ENCODE assay signal across 1 cellular context in genomic region chr10:59906417-59907202, GRCh38.
TF ChIP-seq lines count a peak whose summit lies in the region.

CCDC6 (minus strand) TSS chr10:59906556; CDS start chr10:59906424, 132 bp downstream.

TF ChIP-seq in K562, 482 proteins besides CTCF, POLR2A, EP300 and RAD21 (continued from another document and continues in another):
- TF ChIP-seq TFAP4 (CRISPR knock-in tag; IDR thresholded peaks at IDR 0.05; ENCODE audit: borderline replicate concordance) = peak; percentile 88
- peak; percentile 86 for TF ChIP-seq HNRNPLL (IDR thresholded peaks at IDR 0.05; ENCODE audit: low read depth, low read length, poor library complexity, severe bottlenecking)
- TF ChIP-seq ELF1 (tag; IDR thresholded peaks at IDR 0.05) = peak; percentile 69; the same call in 1 of the 2 replicates
- TF ChIP-seq SOX6 (IDR thresholded peaks at IDR 0.05) = no peak; the same call in none of the 2 replicates
- TF ChIP-seq GMEB1 (CRISPR knock-in tag; IDR thresholded peaks at IDR 0.05) = no peak
- TF ChIP-seq GTF2F1 (IDR thresholded peaks at IDR 0.05; ENCODE audit: low read depth, low read length) = peak; percentile 21; the same call in 1 of the 2 replicates
- peak; percentile 95 for TF ChIP-seq ZNF592 (IDR thresholded peaks at IDR 0.05)
- no peak for TF ChIP-seq TSC22D4 (tag; IDR thresholded peaks at IDR 0.05)
- no peak for TF ChIP-seq ELK3 (CRISPR knock-in tag; IDR thresholded peaks at IDR 0.05)
- TF ChIP-seq ZC3H11A (IDR thresholded peaks at IDR 0.05; ENCODE audit: low read depth, low read length) = no peak
- TF ChIP-seq TRIM28 (IDR thresholded peaks at IDR 0.05) = no peak
- TF ChIP-seq REST (CRISPR knock-in tag; IDR thresholded peaks at IDR 0.05; ENCODE audit: low read depth) = peak; percentile 53; the same call in 1 of the 2 replicates
- TF ChIP-seq ZNF274 (IDR thresholded peaks at IDR 0.05; ENCODE audit: borderline replicate concordance, low read depth, low read length) = no peak
- TF ChIP-seq HMGXB4 (CRISPR knock-in tag; IDR thresholded peaks at IDR 0.05) = peak; percentile 76
- peak in 1 of 2 experiments; percentile 66; a peak in 2 of 4 replicates for TF ChIP-seq SRF (CRISPR knock-in tag; IDR thresholded peaks at IDR 0.05)
- no peak for TF ChIP-seq ZC3H4 (CRISPR knock-in tag; IDR thresholded peaks at IDR 0.05; ENCODE audit: borderline replicate concordance)
- TF ChIP-seq RB1 (IDR thresholded peaks at IDR 0.05; ENCODE audit: low read depth) = peak; percentile 81
- no peak for TF ChIP-seq ZNF717 (CRISPR knock-in tag; IDR thresholded peaks at IDR 0.05)
- TF ChIP-seq MCM5 (IDR thresholded peaks at IDR 0.05; ENCODE audit: low read depth) = no peak
- no peak for TF ChIP-seq SETDB1 (IDR thresholded peaks at IDR 0.05; ENCODE audit: low read length)
- peak; percentile 73; the same call in 1 of the 2 replicates for TF ChIP-seq ZNF589 (CRISPR knock-in tag; IDR thresholded peaks at IDR 0.05; ENCODE audit: low read depth)
- TF ChIP-seq KLF1 (tag; IDR thresholded peaks at IDR 0.05) = peak; percentile 44; the same call in 1 of the 2 replicates
- TF ChIP-seq, protein P1, sequence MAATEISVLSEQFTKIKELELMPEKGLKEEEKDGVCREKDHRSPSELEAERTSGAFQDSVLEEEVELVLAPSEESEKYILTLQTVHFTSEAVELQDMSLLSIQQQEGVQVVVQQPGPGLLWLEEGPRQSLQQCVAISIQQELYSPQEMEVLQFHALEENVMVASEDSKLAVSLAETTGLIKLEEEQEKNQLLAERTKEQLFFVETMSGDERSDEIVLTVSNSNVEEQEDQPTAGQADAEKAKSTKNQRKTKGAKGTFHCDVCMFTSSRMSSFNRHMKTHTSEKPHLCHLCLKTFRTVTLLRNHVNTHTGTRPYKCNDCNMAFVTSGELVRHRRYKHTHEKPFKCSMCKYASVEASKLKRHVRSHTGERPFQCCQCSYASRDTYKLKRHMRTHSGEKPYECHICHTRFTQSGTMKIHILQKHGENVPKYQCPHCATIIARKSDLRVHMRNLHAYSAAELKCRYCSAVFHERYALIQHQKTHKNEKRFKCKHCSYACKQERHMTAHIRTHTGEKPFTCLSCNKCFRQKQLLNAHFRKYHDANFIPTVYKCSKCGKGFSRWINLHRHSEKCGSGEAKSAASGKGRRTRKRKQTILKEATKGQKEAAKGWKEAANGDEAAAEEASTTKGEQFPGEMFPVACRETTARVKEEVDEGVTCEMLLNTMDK (IDR thresholded peaks at IDR 0.05; ENCODE audit: borderline replicate concordance, insufficient read depth, low read depth, low read length, poor library complexity, severe bottlenecking) = peak; percentile 64
- TF ChIP-seq, protein P2, sequence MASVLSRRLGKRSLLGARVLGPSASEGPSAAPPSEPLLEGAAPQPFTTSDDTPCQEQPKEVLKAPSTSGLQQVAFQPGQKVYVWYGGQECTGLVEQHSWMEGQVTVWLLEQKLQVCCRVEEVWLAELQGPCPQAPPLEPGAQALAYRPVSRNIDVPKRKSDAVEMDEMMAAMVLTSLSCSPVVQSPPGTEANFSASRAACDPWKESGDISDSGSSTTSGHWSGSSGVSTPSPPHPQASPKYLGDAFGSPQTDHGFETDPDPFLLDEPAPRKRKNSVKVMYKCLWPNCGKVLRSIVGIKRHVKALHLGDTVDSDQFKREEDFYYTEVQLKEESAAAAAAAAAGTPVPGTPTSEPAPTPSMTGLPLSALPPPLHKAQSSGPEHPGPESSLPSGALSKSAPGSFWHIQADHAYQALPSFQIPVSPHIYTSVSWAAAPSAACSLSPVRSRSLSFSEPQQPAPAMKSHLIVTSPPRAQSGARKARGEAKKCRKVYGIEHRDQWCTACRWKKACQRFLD (CRISPR knock-in tag; IDR thresholded peaks at IDR 0.05) = peak; percentile 64
- peak; percentile 69; the same call in 1 of the 2 replicates for TF ChIP-seq MECOM (CRISPR knock-in tag; IDR thresholded peaks at IDR 0.05)
- TF ChIP-seq POLR3G (IDR thresholded peaks at IDR 0.05; ENCODE audit: extremely low read depth, insufficient read length, insufficient replicate concordance) = no peak
- TF ChIP-seq TCF3 (CRISPR knock-in tag; IDR thresholded peaks at IDR 0.05) = peak; percentile 36
- TF ChIP-seq ETS2 (tag; IDR thresholded peaks at IDR 0.05; ENCODE audit: borderline replicate concordance, poor library complexity, severe bottlenecking) = no peak
- no peak for TF ChIP-seq SIRT6 (IDR thresholded peaks at IDR 0.05; ENCODE audit: low read depth, low read length)
- no peak for TF ChIP-seq SRSF1 (IDR thresholded peaks at IDR 0.05; ENCODE audit: low read depth, low read length)
- no peak for TF ChIP-seq ARHGAP35 (IDR thresholded peaks at IDR 0.05; ENCODE audit: partially characterized antibody)
- no peak for TF ChIP-seq FOS (IDR thresholded peaks at IDR 0.05; ENCODE audit: extremely low read depth, insufficient read length)
- peak; percentile 29; the same call in 1 of the 2 replicates for TF ChIP-seq SP1 (CRISPR knock-in tag; IDR thresholded peaks at IDR 0.05)
- TF ChIP-seq ZNF253 (CRISPR knock-in tag; conservative IDR thresholded peaks at IDR 0.05) = no peak
- TF ChIP-seq NR2F6 (CRISPR knock-in tag; IDR thresholded peaks at IDR 0.05) = no peak
- TF ChIP-seq NFE2 (IDR thresholded peaks at IDR 0.05; ENCODE audit: low read depth) = peak; percentile 24; the same call in 1 of the 2 replicates
- TF ChIP-seq SIN3A (IDR thresholded peaks at IDR 0.05; ENCODE audit: borderline replicate concordance in 2 of 2, control insufficient read depth in 1 of 2, low read depth in 2 of 2, low read length in 2 of 2) = peak; percentile 58 to 77; a peak in 3 of 4 replicates
- TF ChIP-seq HLTF (IDR thresholded peaks at IDR 0.05) = no peak
- TF ChIP-seq MLLT1 (IDR thresholded peaks at IDR 0.05) = peak in 1 of 2 experiments; percentile 74; a peak in 1 of 4 replicates
- peak; percentile 70 to 89 for TF ChIP-seq MAZ (CRISPR knock-in tag; conservative IDR thresholded peaks at IDR 0.05 in 1 of 2, IDR thresholded peaks at IDR 0.05 in 1 of 2)
- no peak for TF ChIP-seq RFX1 (IDR thresholded peaks at IDR 0.05)
- no peak for TF ChIP-seq HDGF (IDR thresholded peaks at IDR 0.05)
- 0 out of 2 replicates have a peak, but pooled peaks have one; percentile 34 for TF ChIP-seq TARDBP (IDR thresholded peaks at IDR 0.05)
- TF ChIP-seq SUPT5H (IDR thresholded peaks at IDR 0.05) = peak; percentile 81
- peak; percentile 97 for TF ChIP-seq MAX (CRISPR knock-in tag; IDR thresholded peaks at IDR 0.05)
- TF ChIP-seq POLR2AphosphoS5 (IDR thresholded peaks at IDR 0.05; ENCODE audit: control insufficient read depth, insufficient read depth, low read depth, low read length) = peak; percentile 45; the same call in 1 of the 2 replicates
- TF ChIP-seq RBM34 (IDR thresholded peaks at IDR 0.05; ENCODE audit: borderline replicate concordance, insufficient read depth, low read length) = no peak
